Comparison of ENCODE assay signal across 8 cellular contexts in genomic region chr17:45018514-45019176, GRCh38. TPM values are rescaled to one million over a fixed set of nuclear protein-coding genes. Genes with fewer than 3 reads are reported as not detected.
DNase-seq lines count a peak whose midpoint lies in the region; ATAC-seq and TF ChIP-seq lines count a peak whose summit lies in the region.

No MANE protein-coding gene starts in this region.

- peaks cover 13 to 21% (median 21%) of the 10 kb centered on the region in 3 donors for H3K4me1 Mint-ChIP-seq in CD8-positive, alpha-beta memory T cell
- peaks cover 13% of the 10 kb centered on the region for H3K4me1 Mint-ChIP-seq in activated naive CD4-positive, alpha-beta T cell treated with anti-CD3 and anti-CD28 coated beads, Interleukin-2, amount 50 U/mL, for 24 hours

- CTCF ChIA-PET in CD8-positive, alpha-beta memory T cell (lab: Charles Lee) = interaction anchor here (0.6 to 5.4 kb wide), 3 partner anchors 81 to 258 kb away, joined by 5 to 45 read pairs (median 17); no protein-coding TSS in a partner anchor

- peaks cover 20% of the 10 kb centered on the region for H3K4me1 ChIP-seq in CD8-positive, alpha-beta memory T cell (ENCODE audit: insufficient read depth, low read length)
- H3K4me1 ChIP-seq in HUES64 (ENCODE audit: insufficient read depth, low read length) (peaks cover 15% of the 10 kb centered on the region), suprapubic skin (peaks cover 50% of the 10 kb centered on the region)

- H3K27ac Mint-ChIP-seq in CD8-positive, alpha-beta memory T cell = peak overlapping the region in 3 of 8 donors; percentile 70 to 83 (median 73)
- no peak overlapping the region for H3K27ac Mint-ChIP-seq in activated naive CD4-positive, alpha-beta T cell treated with anti-CD3 and anti-CD28 coated beads, Interleukin-2, amount 50 U/mL, for 24 hours

- H3K27ac ChIP-seq in CD8-positive, alpha-beta memory T cell (ENCODE audit: low read depth, low read length) = peak overlapping the region; percentile 9
- no peak overlapping the region for H3K27ac ChIP-seq in HUES64 (ENCODE audit: low read depth, low read length)
- H3K27ac ChIP-seq in suprapubic skin = peak overlapping the region; percentile 14

- peaks cover 22 to 46% of the 10 kb centered on the region in 2 donors for H3K27me3 Mint-ChIP-seq in CD8-positive, alpha-beta memory T cell
- peaks cover 24% of the 10 kb centered on the region for H3K27me3 Mint-ChIP-seq in activated naive CD4-positive, alpha-beta T cell treated with anti-CD3 and anti-CD28 coated beads, Interleukin-2, amount 50 U/mL, for 24 hours

- peak overlapping the region; percentile 41 for H3K4me3 ChIP-seq in CD8-positive, alpha-beta memory T cell (ENCODE audit: low read length)
- H3K4me3 ChIP-seq in HUES64 (ENCODE audit: low read length) = peak overlapping the region; percentile 56
- peak overlapping the region; percentile 50; the same call in 1 of the 2 replicates for H3K4me3 ChIP-seq in iPS-18c (ENCODE audit: insufficient read depth, low read depth, low read length)
- H3K4me3 ChIP-seq in suprapubic skin = peak overlapping the region; percentile 62

- TF ChIP-seq CTCF in suprapubic skin (IDR thresholded peaks at IDR 0.05) = no peak

- H3K9me3 ChIP-seq in CD8-positive, alpha-beta memory T cell (ENCODE audit: low read length) = no peaks in the 10 kb centered on the region
- H3K9me3 ChIP-seq in HUES64 (ENCODE audit: insufficient read depth, low read depth, low read length) = no peaks in the 10 kb centered on the region
- H3K9me3 ChIP-seq in iPS-18c (ENCODE audit: control insufficient read depth, insufficient read depth, low read length) = peaks cover 3% of the 10 kb centered on the region
- no peaks in the 10 kb centered on the region for H3K9me3 ChIP-seq in suprapubic skin

- H3K9ac ChIP-seq in HUES64 (ENCODE audit: low read depth, low read length) = no peak overlapping the region; the same call in 1 of the 2 replicates

- 7% methylated on average over 32 of the region's 32 CpGs for WGBS in HUES64
- WGBS in suprapubic skin = 26% methylated on average over 3 of the region's 32 CpGs

- no peak for TF ChIP-seq EP300 in suprapubic skin (IDR thresholded peaks at IDR 0.05)

- H3K4me3 Mint-ChIP-seq in CD8-positive, alpha-beta memory T cell = peak overlapping the region; percentile 72 to 88 (median 84)
- H3K4me3 Mint-ChIP-seq in activated naive CD4-positive, alpha-beta T cell treated with anti-CD3 and anti-CD28 coated beads, Interleukin-2, amount 50 U/mL, for 24 hours = peak overlapping the region; percentile 89

- no peak for ATAC-seq in HG02981 (IDR thresholded peaks at IDR 0.05; ENCODE audit: unreplicated experiment)
- ATAC-seq in GM18858 (IDR thresholded peaks at IDR 0.05; ENCODE audit: unreplicated experiment) = no peak

- peak in 1 of 5 donors; percentile 21 for DNase-seq in CD8-positive, alpha-beta memory T cell
- no peak for DNase-seq in suprapubic skin (ENCODE audit: low spot score in 2 of 2)
- no peak for DNase-seq in amygdala (lab: John Stamatoyannopoulos, UW)

- H3K9me3 Mint-ChIP-seq in CD8-positive, alpha-beta memory T cell = no peaks in the 10 kb centered on the region
- H3K9me3 Mint-ChIP-seq in activated naive CD4-positive, alpha-beta T cell treated with anti-CD3 and anti-CD28 coated beads, Interleukin-2, amount 50 U/mL, for 24 hours = no peaks in the 10 kb centered on the region

- POLR2A ChIA-PET in CD8-positive, alpha-beta memory T cell (lab: Charles Lee) = no interaction called here

- TF ChIP-seq POLR2A in suprapubic skin (IDR thresholded peaks at IDR 0.05) = no peak

- H3K36me3 Mint-ChIP-seq in CD8-positive, alpha-beta memory T cell = peaks cover 0 to 2% (median 2%) of the 10 kb centered on the region in 3 donors
- H3K36me3 Mint-ChIP-seq in activated naive CD4-positive, alpha-beta T cell treated with anti-CD3 and anti-CD28 coated beads, Interleukin-2, amount 50 U/mL, for 24 hours = no peaks in the 10 kb centered on the region

- H3K27me3 ChIP-seq in CD8-positive, alpha-beta memory T cell (ENCODE audit: insufficient read depth, low read length, poor library complexity, severe bottlenecking) = peaks cover 32% of the 10 kb centered on the region
- H3K27me3 ChIP-seq in HUES64 (ENCODE audit: insufficient read depth, low read length) (peaks cover 45% of the 10 kb centered on the region), suprapubic skin (no peaks in the 10 kb centered on the region)

- no peaks in the 10 kb centered on the region for H3K36me3 ChIP-seq in CD8-positive, alpha-beta memory T cell (ENCODE audit: insufficient read depth, low read length)
- peaks cover under 1% of the 10 kb centered on the region; the same call in 1 of the 2 replicates for H3K36me3 ChIP-seq in HUES64 (ENCODE audit: insufficient read depth, low read length)
- peaks cover 2% of the 10 kb centered on the region for H3K36me3 ChIP-seq in suprapubic skin

RNA-seq across cellular contexts. Expression of gene DCAKD, which starts 32.8 kb away (rescaled TPM):
- total RNA-seq in CD8-positive, alpha-beta memory T cell = 10 to 100 TPM; 31.3 to 32.5 TPM
- 17.6 TPM for polyA plus RNA-seq in CD8-positive, alpha-beta memory T cell
- polyA plus RNA-seq in HUES64 (2013, experiment 1 of 2) = 35.0 TPM
- 37.5 TPM for polyA plus RNA-seq in HUES64 (2013, experiment 2 of 2)
- total RNA-seq in suprapubic skin = 10 to 100 TPM; 49.1 to 68.5 (median 60.9) TPM

RNA-seq across cellular contexts. Expression of gene NMT1, which starts 42.5 kb away (rescaled TPM):
- total RNA-seq in CD8-positive, alpha-beta memory T cell = 100 to 1,000 TPM; 189 to 198 TPM
- polyA plus RNA-seq in CD8-positive, alpha-beta memory T cell = 82.0 TPM
- 84.4 TPM for polyA plus RNA-seq in HUES64 (2013, experiment 1 of 2)
- 93.9 TPM for polyA plus RNA-seq in HUES64 (2013, experiment 2 of 2)
- 10 to 100 TPM; 53.2 to 73.3 (median 65.9) TPM for total RNA-seq in suprapubic skin

RNA-seq across cellular contexts. Expression of gene C1QL1, which starts 50.5 kb away (rescaled TPM):
- not detected for total RNA-seq in CD8-positive, alpha-beta memory T cell
- polyA plus RNA-seq in CD8-positive, alpha-beta memory T cell = not detected
- polyA plus RNA-seq in HUES64 (2013, experiment 1 of 2) = 4.1 TPM
- polyA plus RNA-seq in HUES64 (2013, experiment 2 of 2) = 6.3 TPM
- total RNA-seq in suprapubic skin = not detected
